In the genomic region with DNA sequence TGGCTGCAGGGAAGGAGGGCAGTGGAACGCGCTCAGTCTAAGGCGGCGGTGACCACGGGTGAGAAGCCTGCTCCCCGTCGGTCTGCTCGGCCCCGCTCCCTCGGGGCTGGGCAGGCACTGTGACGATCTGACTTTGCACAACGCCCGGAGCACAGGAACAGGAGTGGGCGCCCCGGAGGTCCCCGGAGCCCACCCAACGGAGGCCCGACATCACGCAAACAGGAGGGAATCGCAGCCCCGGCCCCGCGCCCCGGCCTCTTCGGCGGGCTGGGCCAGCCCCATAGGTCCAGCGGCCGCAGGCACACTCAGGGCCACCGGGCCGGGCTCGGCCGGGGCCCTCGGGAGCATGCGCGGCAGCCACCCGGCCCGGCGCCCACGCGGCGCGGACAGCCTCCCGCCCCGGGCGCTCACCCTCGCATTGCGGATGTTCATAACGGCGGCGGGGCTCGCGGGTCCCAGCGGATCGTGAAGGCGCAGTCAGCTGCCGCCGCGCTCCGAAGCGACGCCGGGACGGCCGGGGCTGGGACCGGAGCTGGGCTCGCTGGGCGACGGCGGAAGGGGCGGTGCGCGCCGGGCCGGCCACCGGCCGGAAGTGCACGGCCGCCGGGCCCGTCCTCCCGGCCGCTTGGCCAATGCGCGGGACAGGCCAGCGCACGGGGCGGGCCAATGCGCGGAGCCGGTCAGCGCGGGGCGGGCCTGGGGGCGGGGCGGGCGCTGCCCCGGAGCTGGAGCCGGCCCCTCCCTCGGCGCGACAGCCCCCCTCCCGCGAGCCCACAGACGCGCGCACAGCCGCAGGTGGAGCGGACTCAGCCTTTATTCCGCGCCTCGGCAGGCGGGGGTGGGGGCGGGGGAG, we compare ENCODE assay signal across 8 cellular contexts. TPM values are rescaled to one million over a fixed set of nuclear protein-coding genes. Genes with fewer than 3 reads are reported as not detected.
A peak's percentile ranks its signal among the peaks of the same experiment; 100 is the strongest.
DNase-seq lines count a peak whose midpoint lies in the region; ATAC-seq lines count a peak whose summit lies in the region.

TSS of gene NAA10 (minus strand) at position 565 of the 853 bp plus-strand sequence. CDS start at position 432, 133 bp downstream.

- H3K27me3 ChIP-seq in CD8-positive, alpha-beta memory T cell (ENCODE audit: insufficient read depth, low read length, poor library complexity, severe bottlenecking) = no peaks in the 10 kb centered on the region
- H3K27me3 ChIP-seq in esophagus (ENCODE audit: control insufficient read depth in 1 of 2, insufficient read depth in 2 of 2, low read length in 2 of 2) (no peaks in the 10 kb centered on the region), stomach smooth muscle (ENCODE audit: control insufficient read depth in 1 of 2, insufficient read depth in 2 of 2, low read length in 2 of 2) (peaks cover 0 to 4% of the 10 kb centered on the region in 2 donors)

- peak within 1 kb of the TSS; percentile 43 for H3K4me3 ChIP-seq in CD8-positive, alpha-beta memory T cell (ENCODE audit: low read length)
- peak within 1 kb of the TSS; percentile 74 to 79 for H3K4me3 ChIP-seq in esophagus (ENCODE audit: low read depth in 1 of 2, low read length in 2 of 2)
- H3K4me3 ChIP-seq in stomach smooth muscle (ENCODE audit: low read length in 2 of 2) = peak within 1 kb of the TSS; percentile 73 to 78

- DNase-seq in CD8-positive, alpha-beta memory T cell = peak; percentile 34 to 67 (median 53)
- DNase-seq in NOMO-1 treated with DMSO at 0.1 percent for 48 hours (lab: John Stamatoyannopoulos, UW; ENCODE audit: unreplicated experiment) = peak; percentile 49
- DNase-seq in activated T-cell treated with anti-CD3 and anti-CD28 coated beads, Interleukin-2, amount 50 U/mL, for 1 hour = peak; percentile 62
- peak; percentile 60 for DNase-seq in mucosa of gallbladder (ENCODE audit: low spot score)

- peaks cover 18 to 27% (median 24%) of the 10 kb centered on the region in 3 donors for H3K4me1 Mint-ChIP-seq in CD8-positive, alpha-beta memory T cell

- H3K36me3 ChIP-seq in CD8-positive, alpha-beta memory T cell (ENCODE audit: insufficient read depth, low read length) = no peaks in the 10 kb centered on the region
- H3K36me3 ChIP-seq in esophagus (ENCODE audit: control insufficient read depth in 2 of 2, insufficient read depth in 2 of 2, low read length in 1 of 2) (peaks cover 0 to 19% of the 10 kb centered on the region in 2 donors), stomach smooth muscle (ENCODE audit: control insufficient read depth in 2 of 2, insufficient read depth in 2 of 2, low read length in 2 of 2) (peaks cover 7 to 10% of the 10 kb centered on the region in 2 donors)

- H3K9me3 ChIP-seq in CD8-positive, alpha-beta memory T cell (ENCODE audit: low read length) = no peaks in the 10 kb centered on the region
- H3K9me3 ChIP-seq in esophagus (ENCODE audit: control insufficient read depth in 2 of 2, insufficient read depth in 1 of 2, low read depth in 1 of 2, low read length in 1 of 2) = no peaks in the 10 kb centered on the region
- no peaks in the 10 kb centered on the region for H3K9me3 ChIP-seq in stomach smooth muscle (ENCODE audit: control insufficient read depth in 2 of 2, low read length in 2 of 2)

- H3K9me3 Mint-ChIP-seq in CD8-positive, alpha-beta memory T cell = no peaks in the 10 kb centered on the region

- H3K4me3 Mint-ChIP-seq in CD8-positive, alpha-beta memory T cell = peak within 1 kb of the TSS; percentile 86 to 93 (median 88)

- POLR2A ChIA-PET in CD8-positive, alpha-beta memory T cell (lab: Charles Lee) = interaction anchor here (0.9 to 3.1 kb wide), 4 partner anchors 10 to 28 kb away, joined by 3 to 17 read pairs (median 3); partner anchors contain the start of gene ARHGAP4

- WGBS in esophagus, 2 donors = 1 to 13% methylated on average over 67 to 106 of the region's 113 CpGs

- peaks cover 3 to 29% (median 4%) of the 10 kb centered on the region in 3 donors for H3K36me3 Mint-ChIP-seq in CD8-positive, alpha-beta memory T cell

- H3K27ac ChIP-seq in CD8-positive, alpha-beta memory T cell (ENCODE audit: low read depth, low read length) = peak within 1 kb of the TSS; percentile 38
- H3K27ac ChIP-seq in esophagus (ENCODE audit: low read depth in 2 of 2, low read length in 1 of 2) (peak within 1 kb of the TSS; percentile 59 to 62), stomach smooth muscle (ENCODE audit: low read length) (peak within 1 kb of the TSS; percentile 11)

- H3K27me3 Mint-ChIP-seq in CD8-positive, alpha-beta memory T cell = peaks cover 0 to 6% of the 10 kb centered on the region in 2 donors

- peaks cover 4% of the 10 kb centered on the region for H3K4me1 ChIP-seq in CD8-positive, alpha-beta memory T cell (ENCODE audit: insufficient read depth, low read length)
- peaks cover 0 to 6% of the 10 kb centered on the region in 2 donors for H3K4me1 ChIP-seq in esophagus (ENCODE audit: control insufficient read depth in 2 of 2, insufficient read depth in 2 of 2, low read length in 1 of 2)
- H3K4me1 ChIP-seq in stomach smooth muscle (ENCODE audit: control insufficient read depth, insufficient read depth, low read length) = peaks cover 14% of the 10 kb centered on the region

- peak; percentile 86 for ATAC-seq in GM19351 (IDR thresholded peaks at IDR 0.05; ENCODE audit: unreplicated experiment)
- ATAC-seq in HG03457 (IDR thresholded peaks at IDR 0.05; ENCODE audit: unreplicated experiment) = peak; percentile 63

- CTCF ChIA-PET in CD8-positive, alpha-beta memory T cell (lab: Charles Lee) = interaction anchor here (1.3 to 2.1 kb wide), 4 partner anchors 12 to 23 kb away, joined by 3 to 10 read pairs (median 5); no protein-coding TSS in a partner anchor

- H3K27ac Mint-ChIP-seq in CD8-positive, alpha-beta memory T cell = peak within 1 kb of the TSS; percentile 75 to 98 (median 86)

- peak within 1 kb of the TSS; percentile 57 to 64 for H3K9ac ChIP-seq in stomach smooth muscle (ENCODE audit: low read length in 2 of 2)

RNA-seq across cellular contexts. Expression of gene NAA10, which starts in this region (rescaled TPM):
- total RNA-seq in CD8-positive, alpha-beta memory T cell = 100 to 1,000 TPM; 160 to 162 TPM
- polyA plus RNA-seq in CD8-positive, alpha-beta memory T cell = 105 TPM
- polyA plus RNA-seq in esophagus = 100 to 1,000 TPM in 1 of 2 donors, 10 to 100 TPM in 1; 86.6 to 104 TPM
- total RNA-seq in mucosa of gallbladder = 81.6 TPM

Comparison
In these comparisons a context has a peak if more than half of its experiments do, and no peak if none do; other contexts are left out.
1. Peak in every context shown above with its lines: DNase-seq, ATAC-seq, H3K4me3 ChIP-seq and H3K27ac ChIP-seq.